In genomic region chr9:133968966-133969617, GRCh38 we compare ENCODE assay signal across 23 cellular contexts. TPM values are rescaled to one million over a fixed set of nuclear protein-coding genes. Genes with fewer than 3 reads are reported as not detected.
DNase-seq lines count a peak whose midpoint lies in the region; ATAC-seq, FAIRE-seq and TF ChIP-seq lines count a peak whose summit lies in the region.
"Had no signal": no experiment of that assay in that cellular context is flagged by ENCODE, and none has a peak within 500 bp of the region (broad histone marks: within the 10 kb centered on the region; RNA-seq: fewer than 3 reads in every experiment).

No MANE protein-coding gene starts in this region.

- WGBS in heart left ventricle, 4 donors: 82 to 91% (median 87%) methylated on average over 21 to 22 of the region's 22 CpGs
- WGBS in aorta, 2 donors: 87 to 90% methylated on average over 22 of the region's 22 CpGs

- H3K9me3 ChIP-seq in heart left ventricle: peaks cover 0 to 17% (median 3%) of the 10 kb centered on the region in 12 donors
- H3K9me3 ChIP-seq in left ventricle myocardium inferior (replicated peaks): peaks cover 21% of the 10 kb centered on the region
- peaks cover 10% of the 10 kb centered on the region for H3K9me3 ChIP-seq in lower lobe of right lung
- H3K9me3 ChIP-seq in aorta (ENCODE audit: control insufficient read depth, low read length): no peaks in the 10 kb centered on the region
- H3K9me3 ChIP-seq: colonic mucosa, vagina had no signal

- H3K27ac ChIP-seq in heart left ventricle: no peak overlapping the region
- no peak overlapping the region for H3K27ac ChIP-seq in left ventricle myocardium inferior (replicated peaks)
- H3K27ac ChIP-seq in lower lobe of right lung: no peak overlapping the region
- H3K27ac ChIP-seq in aorta (ENCODE audit: low read depth in 1 of 2, low read length in 2 of 2): no peak overlapping the region
- H3K27ac ChIP-seq: A549, colonic mucosa, vagina had no signal

- TF ChIP-seq CTCF in heart left ventricle (IDR thresholded peaks at IDR 0.05): no peak
- TF ChIP-seq CTCF in left ventricle myocardium inferior (IDR thresholded peaks at IDR 0.05; ENCODE audit: borderline replicate concordance): no peak
- TF ChIP-seq CTCF in bronchial epithelial cell (IDR thresholded peaks at IDR 0.05; ENCODE audit: insufficient read depth, low read length, severe bottlenecking): no peak
- no peak for TF ChIP-seq CTCF in lower lobe of right lung (IDR thresholded peaks at IDR 0.05)

- peak; percentile 52 for FAIRE-seq in bronchial epithelial cell (lab: Jason Lieb, UNC)
- FAIRE-seq: A549 had no signal

- TF ChIP-seq POLR2A in heart left ventricle (IDR thresholded peaks at IDR 0.05): no peak

- H3K36me3 ChIP-seq in heart left ventricle (no peaks in the 10 kb centered on the region), left ventricle myocardium inferior (no peaks in the 10 kb centered on the region), bronchial epithelial cell (ENCODE audit: control insufficient read depth, insufficient read depth, low read length) (peaks cover 1% of the 10 kb centered on the region), lower lobe of right lung (no peaks in the 10 kb centered on the region), aorta (ENCODE audit: control insufficient read depth in 1 of 2, insufficient read depth in 2 of 2, low read length in 1 of 2) (no peaks in the 10 kb centered on the region)
- H3K36me3 ChIP-seq: colonic mucosa, vagina had no signal

- peak in 3 of 5 donors; percentile 17 to 48 (median 22) for DNase-seq in heart left ventricle
- no peak for DNase-seq in left ventricle myocardium inferior
- no peak for DNase-seq in bronchial epithelial cell (ENCODE audit: low read depth)
- peak; percentile 41 for DNase-seq in lower lobe of right lung
- peak; percentile 20 to 51 for DNase-seq in aorta
- DNase-seq in NCI-H69 (lab: John Stamatoyannopoulos, UW): no peak
- DNase-seq in AG08396 (ENCODE audit: low spot score): no peak
- DNase-seq: activated CD8-positive, alpha-beta T cell treated with anti-CD3 and anti-CD28 coated beads for 36 hours; activated naive CD4-positive, alpha-beta T cell treated with anti-CD3 and anti-CD28 coated beads, Interleukin-2, amount 50 U/mL, for 16 hours; activated T-cell treated with anti-CD3 and anti-CD28 coated beads, Interleukin-2, amount 50 U/mL, for 1 hour; colonic mucosa; DMS53; immature natural killer cell; KG1; natural killer cell; NCI-H1048; NCI-H2029 treated with DMSO at 0.1 percent for 48 hours; stimulated activated CD8-positive, alpha-beta memory T cell treated with anti-CD3 and anti-CD28 coated beads, Interleukin-4, amount 100 ng/mL, for 48 hours; substantia nigra; T-helper 17 cell had no signal

- H3K27me3 ChIP-seq in heart left ventricle: no peaks in the 10 kb centered on the region
- H3K27me3 ChIP-seq in left ventricle myocardium inferior (ENCODE audit: low read depth): no peaks in the 10 kb centered on the region
- no peaks in the 10 kb centered on the region for H3K27me3 ChIP-seq in bronchial epithelial cell (ENCODE audit: control insufficient read depth, insufficient read depth, low read length)
- H3K27me3 ChIP-seq in lower lobe of right lung (ENCODE audit: low read depth): no peaks in the 10 kb centered on the region
- no peaks in the 10 kb centered on the region for H3K27me3 ChIP-seq in aorta (ENCODE audit: control insufficient read depth in 1 of 2, insufficient read depth in 2 of 2, low read length in 1 of 2)
- H3K27me3 ChIP-seq: colonic mucosa, vagina had no signal

- intact Hi-C loops in heart left ventricle (cut with DNase I) (no loop called here), left ventricle myocardium inferior (cut with micrococcal nuclease) (no loop called here), lower lobe of right lung (cut with DNase I) (no loop called here), aorta (cut with DNase I) (no loop called here)

- H3K4me1 ChIP-seq in heart left ventricle (peaks cover 0 to 11% (median 0%) of the 10 kb centered on the region in 12 donors), left ventricle myocardium inferior (peaks cover 8% of the 10 kb centered on the region), lower lobe of right lung (peaks cover 7% of the 10 kb centered on the region), aorta (ENCODE audit: control insufficient read depth in 1 of 2, insufficient read depth in 2 of 2, low read length in 2 of 2) (no peaks in the 10 kb centered on the region)

- ATAC-seq in heart left ventricle (no peak), lower lobe of right lung (no peak), aorta (ENCODE audit: low FRiP score) (no peak), GM19035 (IDR thresholded peaks at IDR 0.05; ENCODE audit: unreplicated experiment) (no peak)
- ATAC-seq: activated CD8-positive, alpha-beta T cell treated with anti-CD3 and anti-CD28 coated beads for 36 hours; natural killer cell; T-helper 17 cell had no signal

- no peak overlapping the region for H3K4me3 ChIP-seq in heart left ventricle
- no peak overlapping the region for H3K4me3 ChIP-seq in left ventricle myocardium inferior
- no peak overlapping the region for H3K4me3 ChIP-seq in bronchial epithelial cell (ENCODE audit: low read depth, low read length)
- H3K4me3 ChIP-seq in lower lobe of right lung: no peak overlapping the region
- no peak overlapping the region for H3K4me3 ChIP-seq in aorta (ENCODE audit: low read length in 2 of 2)
- H3K4me3 ChIP-seq: A549, colonic mucosa, vagina had no signal

RNA-seq across cellular contexts. Expression of gene VAV2, which starts 23.0 kb away (rescaled TPM):
- total RNA-seq in heart left ventricle (1 to 10 TPM; 3.4 to 9.9 (median 5.3) TPM), left ventricle myocardium inferior (4.1 TPM), bronchial epithelial cell (23.0 and 46.6 TPM in 2 replicates), lower lobe of right lung (26.9 TPM), aorta (10 to 100 TPM; 12.0 to 25.4 TPM)
- polyA plus RNA-seq in heart left ventricle (1 to 10 TPM; 3.3 to 6.5 TPM), aorta (10 to 100 TPM in 1 of 2 donors, 1 to 10 TPM in 1; 9.0 to 11.6 TPM)

RNA-seq across cellular contexts. Expression of gene BRD3OS, which starts 56.2 kb away (rescaled TPM):
- total RNA-seq in heart left ventricle: 10 to 100 TPM in 4 of 9 donors, 1 to 10 TPM in 5; 5.3 to 13.8 (median 9.3) TPM
- polyA plus RNA-seq in heart left ventricle: 1 to 10 TPM; 1.8 to 8.9 TPM
- 5.7 TPM for total RNA-seq in left ventricle myocardium inferior
- 5.6 and 5.8 TPM in 2 replicates for total RNA-seq in bronchial epithelial cell
- 15.6 TPM for total RNA-seq in lower lobe of right lung
- 10 to 100 TPM in 1 of 2 donors, 1 to 10 TPM in 1; 8.3 to 17.3 TPM for total RNA-seq in aorta
- 10 to 100 TPM in 1 of 2 donors, 1 to 10 TPM in 1; 5.8 to 13.8 TPM for polyA plus RNA-seq in aorta

Comparison
In these comparisons a context has a peak if more than half of its experiments do, and no peak if none do; other contexts are left out.
1. DNase-seq: peak in heart left ventricle (3 of 5), lower lobe of right lung (single experiment) and aorta (2 of 2); none in left ventricle myocardium inferior (single experiment), bronchial epithelial cell (single experiment), NCI-H69 (single experiment) and AG08396 (single experiment).